ENCODE assay signal across 24 cellular contexts in the genomic region with DNA sequence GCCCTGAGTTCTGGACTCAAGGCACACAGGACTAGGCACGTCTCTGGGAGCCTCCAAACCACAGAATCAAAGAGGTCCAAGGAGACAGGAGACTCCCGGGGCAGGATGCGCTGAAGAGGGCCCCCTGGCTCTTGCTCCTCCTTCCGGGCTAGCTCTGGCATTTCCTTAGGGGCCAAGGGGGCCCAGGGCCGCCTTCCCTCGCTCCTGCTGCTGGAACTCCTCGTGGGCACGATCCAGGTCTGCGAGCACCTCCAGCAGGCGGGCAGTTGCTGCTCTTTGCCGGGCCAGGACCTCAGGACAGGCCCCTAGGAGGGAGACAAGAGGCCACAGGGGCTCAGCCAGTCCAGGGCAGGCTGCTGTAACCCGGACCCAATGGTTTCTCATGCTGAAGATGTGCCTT. TPM values are rescaled to one million over a fixed set of nuclear protein-coding genes. Genes with fewer than 3 reads are reported as not detected.
DNase-seq lines count a peak whose midpoint lies in the region; ATAC-seq and TF ChIP-seq lines count a peak whose summit lies in the region.
"Had no signal": no experiment of that assay in that cellular context is flagged by ENCODE, and none has a peak within 500 bp of the region (broad histone marks: within the 10 kb centered on the region; RNA-seq: fewer than 3 reads in every experiment).

No MANE protein-coding gene starts in this region.

- no peak for TF ChIP-seq EP300 in tibial nerve (IDR thresholded peaks at IDR 0.05)

- H3K9me3 ChIP-seq in right cardiac atrium (ENCODE audit: control insufficient read depth, low read length) (no peaks in the 10 kb centered on the region), osteoblast (ENCODE audit: low read depth, low read length) (no peaks in the 10 kb centered on the region), tibial nerve (no peaks in the 10 kb centered on the region)
- H3K9me3 ChIP-seq: MG63, Peyer's patch, SJCRH30 had no signal

- H3K27me3 ChIP-seq in right cardiac atrium (ENCODE audit: control insufficient read depth, insufficient read depth), result no peaks in the 10 kb centered on the region
- H3K27me3 ChIP-seq in osteoblast (ENCODE audit: insufficient read depth, low read length), result no peaks in the 10 kb centered on the region
- H3K27me3 ChIP-seq in tibial nerve, result peaks cover 0 to 28% of the 10 kb centered on the region in 2 donors
- H3K27me3 ChIP-seq: MG63, Peyer's patch, SJCRH30 had no signal

- 67% methylated on average over 12 of the region's 12 CpGs for WGBS in right cardiac atrium
- WGBS in tibial nerve, 2 donors, result 49 to 55% methylated on average over 12 of the region's 12 CpGs

- H4K20me1 ChIP-seq in osteoblast (ENCODE audit: insufficient read depth, low read length), result no peaks in the 10 kb centered on the region

- H3K4me1 ChIP-seq in right cardiac atrium (ENCODE audit: control insufficient read depth, insufficient read depth, low read length) (no peaks in the 10 kb centered on the region), osteoblast (ENCODE audit: insufficient read depth, low read length) (no peaks in the 10 kb centered on the region), tibial nerve (peaks cover 0 to 22% (median 2%) of the 10 kb centered on the region in 4 donors)
- H3K4me1 ChIP-seq: SJCRH30 had no signal

- H3K36me3 ChIP-seq in osteoblast (ENCODE audit: insufficient read depth, low read length) (no peaks in the 10 kb centered on the region), tibial nerve (no peaks in the 10 kb centered on the region)
- H3K36me3 ChIP-seq: MG63, Peyer's patch, SJCRH30 had no signal

- POLR2A ChIA-PET in RWPE1 (lab: Yijun Ruan, JAX; ENCODE audit: low non-redundant PET), result no interaction called here

- no peak overlapping the region for H2AFZ ChIP-seq in osteoblast (ENCODE audit: low read length)
- H2AFZ ChIP-seq: GM23338 had no signal

- intact Hi-C loops in Right ventricle myocardium superior (cut with DNase I), result loop anchor here (5.0 kb wide), 1 partner anchor 52 kb away; no protein-coding TSS in a partner anchor
- intact Hi-C loops in right cardiac atrium (cut with DNase I), result loop anchor here in 2 of 4 donors (5.0 kb wide), 1 partner anchor 47 kb away; no protein-coding TSS in a partner anchor

- H3K27ac ChIP-seq in right cardiac atrium (ENCODE audit: low read length) (no peak overlapping the region), VCaP (peak overlapping the region; percentile 83), osteoblast (ENCODE audit: low read depth, low read length) (no peak overlapping the region), tibial nerve (no peak overlapping the region), RWPE1 (no peak overlapping the region)
- H3K27ac ChIP-seq: Peyer's patch, SJCRH30 had no signal

- no peak overlapping the region for H3K4me3 ChIP-seq in right cardiac atrium (ENCODE audit: low read length)
- H3K4me3 ChIP-seq in osteoblast (ENCODE audit: insufficient read depth, low read length), result no peak overlapping the region
- H3K4me3 ChIP-seq in tibial nerve, result no peak overlapping the region
- H3K4me3 ChIP-seq: GM23338, MG63, Peyer's patch, SJCRH30 had no signal

- TF ChIP-seq CTCF in VCaP (conservative IDR thresholded peaks at IDR 0.05) (no peak), osteoblast (IDR thresholded peaks at IDR 0.05; ENCODE audit: extremely low read depth, low read depth, low read length) (no peak), tibial nerve (IDR thresholded peaks at IDR 0.05) (no peak), RWPE1 (conservative IDR thresholded peaks at IDR 0.05; ENCODE audit: low read depth) (no peak)

- H3K79me2 ChIP-seq in osteoblast (ENCODE audit: insufficient read depth, low read length), result no peaks in the 10 kb centered on the region

- DNase-seq in Right ventricle myocardium superior (peak; percentile 21), right cardiac atrium (no peak), osteoblast (ENCODE audit: insufficient read length, low spot score, missing footprints) (peak; percentile 47), LoVo (ENCODE audit: low spot score) (no peak), tibial nerve (ENCODE audit: low spot score in 2 of 2) (no peak), RWPE1 (ENCODE audit: low spot score) (no peak)
- no peak for DNase-seq in activated effector memory CD4-positive, alpha-beta T cell treated with anti-CD3 and anti-CD28 coated beads, Interleukin-2, amount 50 U/mL, for 16 hours
- DNase-seq: DMS 273 treated with DMSO at 0.1 percent for 48 hours, DMS79, H9, MG63, NCI-H2029, NCI-H446, NCI-H524 treated with DMSO at 0.1 percent for 48 hours, NCI-H82, Peyer's patch, SJCRH30 had no signal

- no peak for TF ChIP-seq POLR2A in tibial nerve (IDR thresholded peaks at IDR 0.05)

- CTCF ChIA-PET in RWPE1 (lab: Yijun Ruan, JAX), result interaction anchor here (0.7 to 1.8 kb wide), 2 partner anchors 51 to 75 kb away, joined by 3 to 5 read pairs; no protein-coding TSS in a partner anchor

- no peak overlapping the region for H3K4me2 ChIP-seq in osteoblast (ENCODE audit: insufficient read depth, low read length)
- H3K4me2 ChIP-seq: GM23338 had no signal

- ATAC-seq in Right ventricle myocardium superior (ENCODE audit: poor library complexity) (no peak), right cardiac atrium (no peak)
- ATAC-seq: GM23338, HepG2 had no signal

RNA-seq across cellular contexts. Expression of a gene that starts 35.8 kb away (rescaled TPM):
- not detected for total RNA-seq in Right ventricle myocardium superior
- total RNA-seq in right cardiac atrium, result not detected
- polyA plus RNA-seq in right cardiac atrium, result not detected
- total RNA-seq in osteoblast, result not detected in 2 replicates
- total RNA-seq in tibial nerve, result 1 to 10 TPM in 3 of 4 donors, under 1 TPM in 1; 0.87 to 5.2 (median 3.3) TPM
- total RNA-seq: HepG2, HT1080, LHCN-M2, SJCRH30 had no signal
- polyA plus RNA-seq: CD14-positive monocyte, HepG2 had no signal

RNA-seq across cellular contexts. Expression of a gene that starts 43.2 kb away (rescaled TPM):
- total RNA-seq in Right ventricle myocardium superior (1.6 TPM), right cardiac atrium (1 to 10 TPM; 2.0 to 4.9 (median 3.9) TPM), osteoblast (under 0.01 TPM in 2 replicates), tibial nerve (10 to 100 TPM; 17.3 to 38.1 (median 25.4) TPM)
- 1.2 TPM for polyA plus RNA-seq in right cardiac atrium
- total RNA-seq: HepG2, SJCRH30 had no signal
- polyA plus RNA-seq: HepG2 had no signal

RNA-seq across cellular contexts. Expression of a gene that starts 49.8 kb away (rescaled TPM):
- total RNA-seq in Right ventricle myocardium superior (not detected), right cardiac atrium (not detected), osteoblast (not detected in 2 replicates), tibial nerve (not detected)
- 0.09 TPM for polyA plus RNA-seq in right cardiac atrium
- total RNA-seq: H9, HepG2, HT1080, LHCN-M2, Peyer's patch, SJCRH30 had no signal
- polyA plus RNA-seq: CD8-positive, alpha-beta memory T cell; HepG2 had no signal

Comparison
In these comparisons a context has a peak if more than half of its experiments do, and no peak if none do; other contexts are left out.
1. DNase-seq: peak in Right ventricle myocardium superior (single experiment) and osteoblast (single experiment); none in right cardiac atrium (0 of 3), LoVo (single experiment), tibial nerve (0 of 2), activated effector memory CD4-positive, alpha-beta T cell treated with anti-CD3 and anti-CD28 coated beads, Interleukin-2, amount 50 U/mL, for 16 hours (single experiment) and RWPE1 (single experiment).